In genomic region chr6:48552905-48553304, GRCh38 we compare ENCODE assay signal across 16 cellular contexts.
DNase-seq lines count a peak whose midpoint lies in the region; ATAC-seq and TF ChIP-seq lines count a peak whose summit lies in the region.
"Had no signal": no experiment of that assay in that cellular context is flagged by ENCODE, and none has a peak within 500 bp of the region (broad histone marks: within the 10 kb centered on the region; RNA-seq: fewer than 3 reads in every experiment).

No MANE protein-coding gene starts in this region.

- no peak for ATAC-seq in HG03025 (IDR thresholded peaks at IDR 0.05; ENCODE audit: low FRiP score, unreplicated experiment)
- no peak for ATAC-seq in HG02884 (IDR thresholded peaks at IDR 0.05; ENCODE audit: unreplicated experiment)
- no peak for ATAC-seq in HG02642 (IDR thresholded peaks at IDR 0.05; ENCODE audit: poor library complexity, unreplicated experiment)
- ATAC-seq: CD8-positive, alpha-beta T cell; HepG2 had no signal

- no peak for TF ChIP-seq POLR2A in esophagus squamous epithelium (IDR thresholded peaks at IDR 0.05)

- H3K27me3 Mint-ChIP-seq in mesothelial cell of epicardium (ENCODE audit: low read depth), result no peaks in the 10 kb centered on the region
- H3K27me3 Mint-ChIP-seq: B cell, IgD-negative memory B cell had no signal

- no peak overlapping the region for H3K4me3 ChIP-seq in esophagus squamous epithelium
- H3K4me3 ChIP-seq: BLaER1 treated with 17β-estradiol and CSF1 and Interleukin-3, amounts not matched to agents 10 nM and 100 nM; HAP-1 had no signal

- TF ChIP-seq CTCF in esophagus squamous epithelium (IDR thresholded peaks at IDR 0.05), result no peak
- TF ChIP-seq CTCF in mesothelial cell of epicardium (IDR thresholded peaks at IDR 0.05; ENCODE audit: unreplicated experiment), result no peak

- H3K27ac Mint-ChIP-seq in mesothelial cell of epicardium, result peak overlapping the region; percentile 74
- H3K27ac Mint-ChIP-seq: B cell; CD8-positive, alpha-beta T cell; IgD-negative memory B cell had no signal

- H3K9me3 ChIP-seq in esophagus squamous epithelium, result peaks cover 0 to 3% (median 0%) of the 10 kb centered on the region in 3 donors
- H3K9me3 ChIP-seq: HAP-1 had no signal

- DNase-seq in NCI-H82 treated with DMSO at 0.1 percent for 48 hours (lab: John Stamatoyannopoulos, UW; ENCODE audit: unreplicated experiment) (peak; percentile 73), esophagus squamous epithelium (lab: John Stamatoyannopoulos, UW) (no peak), mesothelial cell of epicardium (ENCODE audit: low spot score in 2 of 2, unreplicated experiment in 2 of 2) (no peak)
- no peak for DNase-seq in activated naive CD4-positive, alpha-beta T cell treated with Interleukin-2 at 50 U/mL for 16 hours
- DNase-seq: Calu3; CD8-positive, alpha-beta T cell; DMS79 treated with DMSO at 0.1 percent for 48 hours; GF-D8 had no signal

- H3K9me3 Mint-ChIP-seq in mesothelial cell of epicardium, result peaks cover 13% of the 10 kb centered on the region
- H3K9me3 Mint-ChIP-seq: CD8-positive, alpha-beta T cell had no signal

- no peaks in the 10 kb centered on the region for H3K27me3 ChIP-seq in esophagus squamous epithelium
- H3K27me3 ChIP-seq: BLaER1 treated with 17β-estradiol and CSF1 and Interleukin-3, amounts not matched to agents 10 nM and 100 nM had no signal

- 34 to 63% methylated on average over 2 of the region's 2 CpGs for WGBS in esophagus squamous epithelium, 2 donors

- intact Hi-C loops in esophagus squamous epithelium (cut with DNase I), result no loop called here

- peak overlapping the region in 3 of 4 donors; percentile 60 to 80 (median 76) for H3K27ac ChIP-seq in esophagus squamous epithelium
- H3K27ac ChIP-seq: BLaER1 treated with 17β-estradiol and CSF1 and Interleukin-3, amounts not matched to agents 10 nM and 100 nM had no signal

- peaks cover 2% of the 10 kb centered on the region for H3K36me3 Mint-ChIP-seq in mesothelial cell of epicardium
- H3K36me3 Mint-ChIP-seq: CD8-positive, alpha-beta T cell; IgD-negative memory B cell had no signal

- H3K36me3 ChIP-seq in esophagus squamous epithelium, result no peaks in the 10 kb centered on the region
- H3K36me3 ChIP-seq: BLaER1 treated with 17β-estradiol and CSF1 and Interleukin-3, amounts not matched to agents 10 nM and 100 nM; HAP-1 had no signal

- no peak overlapping the region for H3K4me3 Mint-ChIP-seq in mesothelial cell of epicardium
- H3K4me3 Mint-ChIP-seq: B cell; CD8-positive, alpha-beta T cell; IgD-negative memory B cell had no signal

- peaks cover 22% of the 10 kb centered on the region for H3K4me1 Mint-ChIP-seq in mesothelial cell of epicardium
- H3K4me1 Mint-ChIP-seq: B cell, IgD-negative memory B cell had no signal

- peaks cover 0 to 25% (median 0%) of the 10 kb centered on the region in 3 donors for H3K4me1 ChIP-seq in esophagus squamous epithelium
- H3K4me1 ChIP-seq: BLaER1 treated with 17β-estradiol and CSF1 and Interleukin-3, amounts not matched to agents 10 nM and 100 nM had no signal
